In the genomic region with DNA sequence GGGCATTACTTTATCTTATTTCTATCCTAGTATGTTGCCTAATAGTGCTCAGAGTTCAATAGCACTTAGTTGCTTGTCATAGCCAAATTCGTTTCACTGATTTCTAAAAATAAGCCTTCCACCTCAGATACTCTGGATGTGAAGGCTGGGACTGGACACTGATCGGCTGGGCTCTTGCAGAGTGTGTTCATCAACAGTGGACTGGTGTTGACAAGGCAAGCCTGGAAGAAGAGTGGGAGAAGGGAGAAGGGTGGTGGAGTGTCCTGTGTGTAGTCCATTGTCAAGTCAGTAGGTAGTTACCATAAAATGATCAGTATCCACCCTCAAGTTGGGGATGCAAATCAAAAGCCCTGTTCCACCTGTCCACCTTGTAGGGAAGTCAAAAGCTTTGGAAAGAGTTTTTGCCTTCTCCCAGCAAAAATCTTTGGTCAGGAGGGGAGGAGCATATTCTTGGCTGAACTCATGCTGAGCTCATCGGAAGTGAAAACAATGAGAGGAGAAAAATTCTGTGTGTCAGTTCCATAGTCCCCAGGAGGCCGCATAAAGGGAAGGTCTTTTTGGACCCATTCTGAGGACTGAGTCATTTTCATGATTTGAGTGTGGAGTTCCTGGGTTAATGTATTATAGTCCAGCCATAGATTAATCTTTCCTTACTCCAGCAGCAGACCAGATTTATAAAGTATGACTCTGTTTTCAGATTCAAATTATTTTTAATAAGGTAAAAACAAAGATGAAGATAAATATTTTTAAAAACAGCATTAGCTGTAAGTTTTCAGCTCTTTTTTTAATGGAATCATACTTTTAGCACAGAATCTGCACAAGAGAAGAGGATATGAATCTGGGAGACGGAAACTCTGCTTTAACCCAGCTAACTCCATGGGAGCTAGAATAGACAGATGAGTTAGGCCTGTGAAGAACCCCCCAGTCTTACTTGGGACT, we compare ENCODE assay signal across 1 cellular context.
TF ChIP-seq lines count a peak whose summit lies in the region.

No MANE protein-coding gene starts in this region.

TF ChIP-seq in HepG2, 621 proteins besides CTCF, POLR2A, EP300 and RAD21 (continued from another document):
- TF ChIP-seq, protein P1, sequence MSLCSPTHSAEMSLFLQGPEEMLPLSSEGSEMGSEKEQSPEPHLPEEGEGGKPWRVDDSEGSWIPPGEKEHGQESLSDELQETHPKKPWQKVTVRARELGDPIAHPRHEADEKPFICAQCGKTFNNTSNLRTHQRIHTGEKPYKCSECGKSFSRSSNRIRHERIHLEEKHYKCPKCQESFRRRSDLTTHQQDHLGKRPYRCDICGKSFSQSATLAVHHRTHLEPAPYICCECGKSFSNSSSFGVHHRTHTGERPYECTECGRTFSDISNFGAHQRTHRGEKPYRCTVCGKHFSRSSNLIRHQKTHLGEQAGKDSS (CRISPR knock-in tag; IDR thresholded peaks at IDR 0.05; ENCODE audit: borderline replicate concordance, low read depth) = no peak
- peak; percentile 46; the same call in 1 of the 2 replicates for TF ChIP-seq SOX13 (IDR thresholded peaks at IDR 0.05)
- TF ChIP-seq SOX13 (CRISPR knock-in tag; conservative IDR thresholded peaks at IDR 0.05 in 1 of 2, IDR thresholded peaks at IDR 0.05 in 1 of 2) = peak in 1 of 2 experiments; percentile 76; a peak in 1 of 4 replicates
- TF ChIP-seq, protein P2, sequence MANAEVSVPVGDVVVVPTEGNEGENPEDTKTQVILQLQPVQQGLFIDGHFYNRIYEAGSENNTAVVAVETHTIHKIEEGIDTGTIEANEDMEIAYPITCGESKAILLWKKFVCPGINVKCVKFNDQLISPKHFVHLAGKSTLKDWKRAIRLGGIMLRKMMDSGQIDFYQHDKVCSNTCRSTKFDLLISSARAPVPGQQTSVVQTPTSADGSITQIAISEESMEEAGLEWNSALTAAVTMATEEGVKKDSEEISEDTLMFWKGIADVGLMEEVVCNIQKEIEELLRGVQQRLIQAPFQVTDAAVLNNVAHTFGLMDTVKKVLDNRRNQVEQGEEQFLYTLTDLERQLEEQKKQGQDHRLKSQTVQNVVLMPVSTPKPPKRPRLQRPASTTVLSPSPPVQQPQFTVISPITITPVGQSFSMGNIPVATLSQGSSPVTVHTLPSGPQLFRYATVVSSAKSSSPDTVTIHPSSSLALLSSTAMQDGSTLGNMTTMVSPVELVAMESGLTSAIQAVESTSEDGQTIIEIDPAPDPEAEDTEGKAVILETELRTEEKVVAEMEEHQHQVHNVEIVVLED (CRISPR knock-in tag; IDR thresholded peaks at IDR 0.05; ENCODE audit: borderline replicate concordance) = no peak
- no peak for TF ChIP-seq KLF9 (CRISPR knock-in tag; IDR thresholded peaks at IDR 0.05; ENCODE audit: low read depth)
- TF ChIP-seq ZNF614 (CRISPR knock-in tag; IDR thresholded peaks at IDR 0.05; ENCODE audit: borderline replicate concordance) = 0 out of 2 replicates have a peak, but pooled peaks have one; percentile 37
- peak; percentile 74; the same call in 1 of the 2 replicates for TF ChIP-seq ZNF629 (CRISPR knock-in tag; conservative IDR thresholded peaks at IDR 0.05)
- no peak for TF ChIP-seq MTA1 (CRISPR knock-in tag; IDR thresholded peaks at IDR 0.05; ENCODE audit: borderline replicate concordance)
- TF ChIP-seq NPAS2 (CRISPR knock-in tag; IDR thresholded peaks at IDR 0.05; ENCODE audit: borderline replicate concordance) = no peak
- TF ChIP-seq, protein P3, sequence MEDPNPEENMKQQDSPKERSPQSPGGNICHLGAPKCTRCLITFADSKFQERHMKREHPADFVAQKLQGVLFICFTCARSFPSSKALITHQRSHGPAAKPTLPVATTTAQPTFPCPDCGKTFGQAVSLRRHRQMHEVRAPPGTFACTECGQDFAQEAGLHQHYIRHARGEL (CRISPR knock-in tag; IDR thresholded peaks at IDR 0.05) = no peak
- no peak for TF ChIP-seq ZNF343 (CRISPR knock-in tag; IDR thresholded peaks at IDR 0.05)
- TF ChIP-seq MEIS2 (CRISPR knock-in tag; IDR thresholded peaks at IDR 0.05) = no peak
